1 cellular context compared by ENCODE assay signal in genomic region chr20:62407221-62407992, GRCh38.
TF ChIP-seq lines count a peak whose summit lies in the region.

Gene CABLES2 (minus strand): TSS chr20:62407285. CDS start chr20:62407276, 9 bp downstream.

TF ChIP-seq in HEK293, 187 proteins besides CTCF, POLR2A, EP300 and RAD21 (continued from another document and continues in another):
- no peak for TF ChIP-seq AEBP2 (tag by site-specific recombination; IDR thresholded peaks at IDR 0.05; ENCODE audit: borderline replicate concordance)
- peak; percentile 85 for TF ChIP-seq ZNF639 (tag by site-specific recombination; IDR thresholded peaks at IDR 0.05)
- no peak for TF ChIP-seq GLI2 (tag by site-specific recombination; IDR thresholded peaks at IDR 0.05; ENCODE audit: borderline replicate concordance, low read depth)
- TF ChIP-seq ZNF214 (tag by site-specific recombination; IDR thresholded peaks at IDR 0.05; ENCODE audit: borderline replicate concordance), result no peak
- peak; percentile 86; the same call in 1 of the 2 replicates for TF ChIP-seq ZNF610 (tag by site-specific recombination; IDR thresholded peaks at IDR 0.05; ENCODE audit: borderline replicate concordance)
- 0 out of 2 replicates have a peak, but pooled peaks have one; percentile 23 for TF ChIP-seq ZNF513 (tag by site-specific recombination; IDR thresholded peaks at IDR 0.05)
- TF ChIP-seq ZNF792 (tag by site-specific recombination; IDR thresholded peaks at IDR 0.05), result no peak
- peak; percentile 78; the same call in 1 of the 2 replicates for TF ChIP-seq ZFP37 (tag by site-specific recombination; IDR thresholded peaks at IDR 0.05)
- TF ChIP-seq INSM2 (tag by site-specific recombination; IDR thresholded peaks at IDR 0.05), result peak; percentile 74
- peak; percentile 72; the same call in 1 of the 2 replicates for TF ChIP-seq ZNF843 (tag by site-specific recombination; IDR thresholded peaks at IDR 0.05)
- no peak for TF ChIP-seq ZBTB49 (tag by site-specific recombination; IDR thresholded peaks at IDR 0.05; ENCODE audit: low read depth)
- no peak for TF ChIP-seq ZNF677 (tag by site-specific recombination; IDR thresholded peaks at IDR 0.05)
- peak; percentile 80 for TF ChIP-seq ZNF2 (tag by site-specific recombination; IDR thresholded peaks at IDR 0.05)
- no peak for TF ChIP-seq ZNF138 (tag by site-specific recombination; IDR thresholded peaks at IDR 0.05; ENCODE audit: borderline replicate concordance)
- TF ChIP-seq SP2 (tag by site-specific recombination; IDR thresholded peaks at IDR 0.05), result peak; percentile 81
- peak; percentile 78 for TF ChIP-seq YY1 (tag by site-specific recombination; IDR thresholded peaks at IDR 0.05)
- TF ChIP-seq KLF8 (tag by site-specific recombination; IDR thresholded peaks at IDR 0.05), result peak; percentile 90
- TF ChIP-seq ZNF121 (tag by site-specific recombination; IDR thresholded peaks at IDR 0.05), result peak; percentile 72; the same call in 1 of the 2 replicates
- no peak for TF ChIP-seq ZNF292 (tag by site-specific recombination; IDR thresholded peaks at IDR 0.05; ENCODE audit: borderline replicate concordance, low read depth)
- TF ChIP-seq ZFP41 (tag by site-specific recombination; IDR thresholded peaks at IDR 0.05; ENCODE audit: borderline replicate concordance), result no peak
- TF ChIP-seq ZNF596 (tag by site-specific recombination; IDR thresholded peaks at IDR 0.05), result 0 out of 2 replicates have a peak, but pooled peaks have one; percentile 5
- no peak for TF ChIP-seq ZNF837 (tag by site-specific recombination; IDR thresholded peaks at IDR 0.05)
- TF ChIP-seq ZNF391 (tag by site-specific recombination; IDR thresholded peaks at IDR 0.05; ENCODE audit: borderline replicate concordance, low read depth), result peak; percentile 94
- no peak for TF ChIP-seq ZNF707 (tag by site-specific recombination; IDR thresholded peaks at IDR 0.05)
- peak; percentile 89 for TF ChIP-seq GLIS2 (tag by site-specific recombination; IDR thresholded peaks at IDR 0.05)
- peak; percentile 70 for TF ChIP-seq ZBTB11 (tag by site-specific recombination; conservative IDR thresholded peaks at IDR 0.05; ENCODE audit: low read depth)
- no peak for TF ChIP-seq ZNF362 (tag by site-specific recombination; IDR thresholded peaks at IDR 0.05)
- TF ChIP-seq KLF10 (tag by site-specific recombination; IDR thresholded peaks at IDR 0.05), result peak; percentile 97
- TF ChIP-seq ZNF48 (tag by site-specific recombination; IDR thresholded peaks at IDR 0.05), result no peak
- TF ChIP-seq ZNF335 (tag by site-specific recombination; conservative IDR thresholded peaks at IDR 0.05), result peak; percentile 93
- TF ChIP-seq ZNF623 (tag by site-specific recombination; IDR thresholded peaks at IDR 0.05), result 0 out of 2 replicates have a peak, but pooled peaks have one; percentile 23
- peak; percentile 97 for TF ChIP-seq ZXDB (tag by site-specific recombination; IDR thresholded peaks at IDR 0.05)
- TF ChIP-seq IKZF3 (tag by site-specific recombination; IDR thresholded peaks at IDR 0.05), result peak; percentile 21; the same call in 1 of the 2 replicates
- TF ChIP-seq ZNF223 (tag by site-specific recombination; IDR thresholded peaks at IDR 0.05), result no peak
- TF ChIP-seq ZNF510 (tag by site-specific recombination; IDR thresholded peaks at IDR 0.05; ENCODE audit: insufficient replicate concordance), result no peak
- TF ChIP-seq KLF9 (tag by site-specific recombination; IDR thresholded peaks at IDR 0.05; ENCODE audit: low read depth), result peak; percentile 81
- no peak; the same call in 1 of the 2 replicates for TF ChIP-seq MZF1 (tag by site-specific recombination; IDR thresholded peaks at IDR 0.05; ENCODE audit: borderline replicate concordance)
- TF ChIP-seq ZNF670 (tag by site-specific recombination; IDR thresholded peaks at IDR 0.05; ENCODE audit: low read depth), result no peak
- TF ChIP-seq YY2 (tag by site-specific recombination; IDR thresholded peaks at IDR 0.05), result peak; percentile 71; the same call in 1 of the 2 replicates
- TF ChIP-seq ZNF426 (tag by site-specific recombination; IDR thresholded peaks at IDR 0.05), result no peak
- TF ChIP-seq ZNF324 (tag by site-specific recombination; IDR thresholded peaks at IDR 0.05), result peak; percentile 89
- TF ChIP-seq ZNF354C (tag by site-specific recombination; IDR thresholded peaks at IDR 0.05; ENCODE audit: borderline replicate concordance, low read depth), result no peak
- peak; percentile 56 for TF ChIP-seq ZSCAN4 (tag by site-specific recombination; IDR thresholded peaks at IDR 0.05)
- TF ChIP-seq ZBTB26 (tag by site-specific recombination; optimal IDR thresholded peaks at IDR 0.05), result peak; percentile 97
- 0 out of 2 replicates have a peak, but pooled peaks have one; percentile 55 for TF ChIP-seq ZNF37A (tag by site-specific recombination; IDR thresholded peaks at IDR 0.05)
- TF ChIP-seq ZNF211 (tag by site-specific recombination; IDR thresholded peaks at IDR 0.05; ENCODE audit: low read depth), result no peak
- peak; percentile 49; the same call in 1 of the 2 replicates for TF ChIP-seq ZNF341 (tag by site-specific recombination; IDR thresholded peaks at IDR 0.05; ENCODE audit: low read depth)
- peak; percentile 91 for TF ChIP-seq SP7 (tag by site-specific recombination; IDR thresholded peaks at IDR 0.05)
- TF ChIP-seq ZNF473 (tag by site-specific recombination; IDR thresholded peaks at IDR 0.05), result no peak
- TF ChIP-seq ZFHX2 (tag by site-specific recombination; conservative IDR thresholded peaks at IDR 0.05), result peak; percentile 85
- no peak for TF ChIP-seq ZNF274 (IDR thresholded peaks at IDR 0.05; ENCODE audit: low read length)
- no peak for TF ChIP-seq ZNF274 (tag by site-specific recombination; IDR thresholded peaks at IDR 0.05; ENCODE audit: borderline replicate concordance)
